ENCODE assay signal across 9 cellular contexts in genomic region chr4:182932651-182933050, GRCh38.
"Had no signal": no experiment of that assay in that cellular context is flagged by ENCODE, and none has a peak within 500 bp of the region (broad histone marks: within the 10 kb centered on the region; RNA-seq: fewer than 3 reads in every experiment).

No MANE protein-coding gene starts in this region.

- H3K9me3 ChIP-seq: HAP-1 had no signal

- H3K4me3 Mint-ChIP-seq: HFFc6 had no signal

- H3K4me3 ChIP-seq: HAP-1, K562 had no signal

- H3K9me3 Mint-ChIP-seq: HFFc6 had no signal

- H3K27ac ChIP-seq: HL-60 had no signal

- ATAC-seq: HCT116, HepG2, K562 had no signal

- DNase-seq: GOT3, H7, HFFc6, KG1 had no signal

- H3K36me3 ChIP-seq: HAP-1 had no signal
